1 cellular context compared by ENCODE assay signal in genomic region chr15:81498314-81498713, GRCh38.
TF ChIP-seq lines count a peak whose summit lies in the region.

No MANE protein-coding gene starts in this region.

TF ChIP-seq in GM23338, 12 proteins besides CTCF, POLR2A, EP300 and RAD21 (continued from another document):
- TF ChIP-seq ETS1 (IDR thresholded peaks at IDR 0.05) = no peak
